19 cellular contexts compared by ENCODE assay signal in the genomic region with DNA sequence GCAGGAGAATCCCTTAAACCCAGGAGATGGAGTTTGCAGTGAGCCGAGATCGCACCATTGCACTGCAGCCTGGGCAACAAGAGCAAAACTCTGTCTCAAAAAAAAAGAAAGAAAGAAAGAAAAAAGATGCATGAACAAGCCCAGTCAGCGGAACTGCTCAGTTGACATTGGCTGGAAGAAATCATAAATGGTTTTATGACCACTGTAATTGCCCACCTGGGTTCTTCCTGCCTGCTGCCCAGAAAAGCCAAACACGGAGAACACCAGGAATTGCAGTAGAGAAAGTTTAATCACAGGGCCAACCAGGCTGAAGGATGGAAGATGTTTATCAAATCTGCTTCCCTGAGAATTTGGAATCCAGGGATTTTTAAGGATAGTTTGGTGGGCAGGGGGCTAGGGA.
"Had no signal": no experiment of that assay in that cellular context is flagged by ENCODE, and none has a peak within 500 bp of the region (broad histone marks: within the 10 kb centered on the region; RNA-seq: fewer than 3 reads in every experiment).

No MANE protein-coding gene starts in this region.

- H3K36me3 Mint-ChIP-seq: natural killer cell had no signal

- H3K27ac ChIP-seq: colonic mucosa, hepatocyte, ovary, right atrium auricular region, testis, tibial nerve, upper lobe of right lung, vagina had no signal

- ATAC-seq: left cardiac atrium, natural killer cell, upper lobe of right lung had no signal

- H3K27me3 Mint-ChIP-seq: stimulated activated naive CD8-positive, alpha-beta T cell treated with anti-CD3 and anti-CD28 coated beads, Interleukin-15, amount 100 ng/mL, for 72 hours had no signal

- H3K4me3 Mint-ChIP-seq: natural killer cell; neural crest cell; stimulated activated naive CD8-positive, alpha-beta T cell treated with anti-CD3 and anti-CD28 coated beads, Interleukin-15, amount 100 ng/mL, for 72 hours had no signal

- DNase-seq: colonic mucosa; erythroblast; foreskin melanocyte; head of caudate nucleus; kidney; left cardiac atrium; natural killer cell; nucleus accumbens; ovary; small intestine; stimulated activated CD4-positive, alpha-beta T cell treated with anti-CD3 and anti-CD28 coated beads, Interleukin-2, amount 100 ng/mL, for 48 hours; stimulated activated naive CD8-positive, alpha-beta T cell treated with anti-CD3 and anti-CD28 coated beads, Interleukin-15, amount 100 ng/mL, for 72 hours; testis; upper lobe of right lung had no signal

- H3K27ac Mint-ChIP-seq: natural killer cell had no signal

- H3K4me1 Mint-ChIP-seq: natural killer cell, neural crest cell had no signal

- H3K9me3 Mint-ChIP-seq: natural killer cell; stimulated activated naive CD8-positive, alpha-beta T cell treated with anti-CD3 and anti-CD28 coated beads, Interleukin-15, amount 100 ng/mL, for 72 hours had no signal
